Comparison of ENCODE assay signal across 1 cellular context in genomic region chr15:75178171-75178937, GRCh38.
TF ChIP-seq lines count a peak whose summit lies in the region.

No MANE protein-coding gene starts in this region.

TF ChIP-seq in K562, 482 proteins besides CTCF, POLR2A, EP300 and RAD21 (continued from another document):
- peak; percentile 21 for TF ChIP-seq ZNF592 (IDR thresholded peaks at IDR 0.05)
- TF ChIP-seq, protein P1, sequence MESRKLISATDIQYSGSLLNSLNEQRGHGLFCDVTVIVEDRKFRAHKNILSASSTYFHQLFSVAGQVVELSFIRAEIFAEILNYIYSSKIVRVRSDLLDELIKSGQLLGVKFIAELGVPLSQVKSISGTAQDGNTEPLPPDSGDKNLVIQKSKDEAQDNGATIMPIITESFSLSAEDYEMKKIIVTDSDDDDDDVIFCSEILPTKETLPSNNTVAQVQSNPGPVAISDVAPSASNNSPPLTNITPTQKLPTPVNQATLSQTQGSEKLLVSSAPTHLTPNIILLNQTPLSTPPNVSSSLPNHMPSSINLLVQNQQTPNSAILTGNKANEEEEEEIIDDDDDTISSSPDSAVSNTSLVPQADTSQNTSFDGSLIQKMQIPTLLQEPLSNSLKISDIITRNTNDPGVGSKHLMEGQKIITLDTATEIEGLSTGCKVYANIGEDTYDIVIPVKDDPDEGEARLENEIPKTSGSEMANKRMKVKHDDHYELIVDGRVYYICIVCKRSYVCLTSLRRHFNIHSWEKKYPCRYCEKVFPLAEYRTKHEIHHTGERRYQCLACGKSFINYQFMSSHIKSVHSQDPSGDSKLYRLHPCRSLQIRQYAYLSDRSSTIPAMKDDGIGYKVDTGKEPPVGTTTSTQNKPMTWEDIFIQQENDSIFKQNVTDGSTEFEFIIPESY (CRISPR knock-in tag; IDR thresholded peaks at IDR 0.05): 0 out of 2 replicates have a peak, but pooled peaks have one; percentile 9
- TF ChIP-seq ZBTB7A (IDR thresholded peaks at IDR 0.05; ENCODE audit: borderline replicate concordance, control insufficient read depth, low read depth, low read length): peak; percentile 70; the same call in 1 of the 2 replicates
- peak; percentile 30 to 60; a peak in 2 of 4 replicates for TF ChIP-seq FOXK2 (conservative IDR thresholded peaks at IDR 0.05 in 1 of 2, IDR thresholded peaks at IDR 0.05 in 1 of 2; ENCODE audit: low read depth in 2 of 2)
- TF ChIP-seq NCOR1 (IDR thresholded peaks at IDR 0.05): 0 out of 2 replicates have a peak, but pooled peaks have one; percentile 17
- 0 out of 2 replicates have a peak, but pooled peaks have one; percentile 37 for TF ChIP-seq RFX1 (IDR thresholded peaks at IDR 0.05)
- 0 out of 4 replicates have a peak, but pooled peaks of 1 of the 2 experiments have one; percentile 3 for TF ChIP-seq RCOR1 (IDR thresholded peaks at IDR 0.05; ENCODE audit: borderline replicate concordance in 1 of 2, low read depth in 2 of 2, low read length in 2 of 2)
- TF ChIP-seq ZNF316 (IDR thresholded peaks at IDR 0.05): no peak
- TF ChIP-seq, protein P2, sequence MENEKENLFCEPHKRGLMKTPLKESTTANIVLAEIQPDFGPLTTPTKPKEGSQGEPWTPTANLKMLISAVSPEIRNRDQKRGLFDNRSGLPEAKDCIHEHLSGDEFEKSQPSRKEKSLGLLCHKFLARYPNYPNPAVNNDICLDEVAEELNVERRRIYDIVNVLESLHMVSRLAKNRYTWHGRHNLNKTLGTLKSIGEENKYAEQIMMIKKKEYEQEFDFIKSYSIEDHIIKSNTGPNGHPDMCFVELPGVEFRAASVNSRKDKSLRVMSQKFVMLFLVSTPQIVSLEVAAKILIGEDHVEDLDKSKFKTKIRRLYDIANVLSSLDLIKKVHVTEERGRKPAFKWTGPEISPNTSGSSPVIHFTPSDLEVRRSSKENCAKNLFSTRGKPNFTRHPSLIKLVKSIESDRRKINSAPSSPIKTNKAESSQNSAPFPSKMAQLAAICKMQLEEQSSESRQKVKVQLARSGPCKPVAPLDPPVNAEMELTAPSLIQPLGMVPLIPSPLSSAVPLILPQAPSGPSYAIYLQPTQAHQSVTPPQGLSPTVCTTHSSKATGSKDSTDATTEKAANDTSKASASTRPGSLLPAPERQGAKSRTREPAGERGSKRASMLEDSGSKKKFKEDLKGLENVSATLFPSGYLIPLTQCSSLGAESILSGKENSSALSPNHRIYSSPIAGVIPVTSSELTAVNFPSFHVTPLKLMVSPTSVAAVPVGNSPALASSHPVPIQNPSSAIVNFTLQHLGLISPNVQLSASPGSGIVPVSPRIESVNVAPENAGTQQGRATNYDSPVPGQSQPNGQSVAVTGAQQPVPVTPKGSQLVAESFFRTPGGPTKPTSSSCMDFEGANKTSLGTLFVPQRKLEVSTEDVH (IDR thresholded peaks at IDR 0.05; ENCODE audit: low read depth, partially characterized antibody): no peak
- TF ChIP-seq SFPQ (IDR thresholded peaks at IDR 0.05; ENCODE audit: low read depth, low read length): no peak
- peak; percentile 45; the same call in 1 of the 2 replicates for TF ChIP-seq PHF8 (IDR thresholded peaks at IDR 0.05; ENCODE audit: borderline replicate concordance, low read length)
- peak; percentile 66 for TF ChIP-seq HMGN3 (IDR thresholded peaks at IDR 0.05; ENCODE audit: borderline replicate concordance, extremely low read depth, insufficient read length, low read depth, low read length)
- TF ChIP-seq, protein P3, sequence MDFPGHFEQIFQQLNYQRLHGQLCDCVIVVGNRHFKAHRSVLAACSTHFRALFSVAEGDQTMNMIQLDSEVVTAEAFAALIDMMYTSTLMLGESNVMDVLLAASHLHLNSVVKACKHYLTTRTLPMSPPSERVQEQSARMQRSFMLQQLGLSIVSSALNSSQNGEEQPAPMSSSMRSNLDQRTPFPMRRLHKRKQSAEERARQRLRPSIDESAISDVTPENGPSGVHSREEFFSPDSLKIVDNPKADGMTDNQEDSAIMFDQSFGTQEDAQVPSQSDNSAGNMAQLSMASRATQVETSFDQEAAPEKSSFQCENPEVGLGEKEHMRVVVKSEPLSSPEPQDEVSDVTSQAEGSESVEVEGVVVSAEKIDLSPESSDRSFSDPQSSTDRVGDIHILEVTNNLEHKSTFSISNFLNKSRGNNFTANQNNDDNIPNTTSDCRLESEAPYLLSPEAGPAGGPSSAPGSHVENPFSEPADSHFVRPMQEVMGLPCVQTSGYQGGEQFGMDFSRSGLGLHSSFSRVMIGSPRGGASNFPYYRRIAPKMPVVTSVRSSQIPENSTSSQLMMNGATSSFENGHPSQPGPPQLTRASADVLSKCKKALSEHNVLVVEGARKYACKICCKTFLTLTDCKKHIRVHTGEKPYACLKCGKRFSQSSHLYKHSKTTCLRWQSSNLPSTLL (IDR thresholded peaks at IDR 0.05): no peak
- peak; percentile 47; the same call in 1 of the 2 replicates for TF ChIP-seq TFAP4 (CRISPR knock-in tag; IDR thresholded peaks at IDR 0.05; ENCODE audit: borderline replicate concordance)
- TF ChIP-seq NR2F6 (CRISPR knock-in tag; IDR thresholded peaks at IDR 0.05): no peak
- peak; percentile 16 to 24; a peak in 1 of 4 replicates for TF ChIP-seq NRF1 (conservative IDR thresholded peaks at IDR 0.05 in 1 of 2, IDR thresholded peaks at IDR 0.05 in 1 of 2)
- TF ChIP-seq PURB (CRISPR knock-in tag; IDR thresholded peaks at IDR 0.05; ENCODE audit: low read depth): no peak
- peak; percentile 77 for TF ChIP-seq SMAD4 (CRISPR knock-in tag; conservative IDR thresholded peaks at IDR 0.05)
- TF ChIP-seq CXXC5 (CRISPR knock-in tag; IDR thresholded peaks at IDR 0.05): peak; percentile 45; the same call in 1 of the 2 replicates
- TF ChIP-seq FOXJ2 (tag; IDR thresholded peaks at IDR 0.05): peak; percentile 57; the same call in 1 of the 2 replicates
- no peak for TF ChIP-seq ZNF644 (tag; IDR thresholded peaks at IDR 0.05; ENCODE audit: low read depth)
- TF ChIP-seq RB1 (IDR thresholded peaks at IDR 0.05; ENCODE audit: low read depth): peak; percentile 49; the same call in 1 of the 2 replicates
- TF ChIP-seq MYC (IDR thresholded peaks at IDR 0.05; ENCODE audit: low read depth, low read length): peak; percentile 27; the same call in 1 of the 2 replicates
- TF ChIP-seq MYC (CRISPR knock-in tag; IDR thresholded peaks at IDR 0.05; ENCODE audit: borderline replicate concordance, low read depth): no peak
- TF ChIP-seq ZNF589 (CRISPR knock-in tag; IDR thresholded peaks at IDR 0.05; ENCODE audit: low read depth): 0 out of 2 replicates have a peak, but pooled peaks have one; percentile 65
